ENCODE assay signal across 19 cellular contexts in the genomic region with DNA sequence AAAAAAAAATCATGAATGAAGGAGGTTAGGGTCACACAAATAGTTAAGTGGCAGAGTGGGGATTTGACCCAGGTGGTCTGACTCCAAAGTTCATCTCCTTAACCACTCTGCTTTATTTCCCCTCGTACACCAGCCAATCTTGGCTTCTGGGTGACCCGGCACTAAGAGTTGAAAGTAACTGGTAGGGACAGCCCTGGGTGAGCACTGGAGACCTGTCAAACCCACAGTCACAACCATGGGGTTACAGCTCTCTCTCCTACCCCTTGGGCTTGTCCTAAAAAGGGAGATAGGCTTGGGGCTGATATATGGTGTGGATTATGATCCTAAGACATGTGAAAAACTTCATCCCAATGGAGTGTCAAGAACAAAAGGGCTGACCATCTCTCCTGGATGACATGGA. TPM values are rescaled to one million over a fixed set of nuclear protein-coding genes. Genes with fewer than 3 reads are reported as not detected.
A peak's percentile ranks its signal among the peaks of the same experiment; 100 is the strongest.
DNase-seq lines count a peak whose midpoint lies in the region; TF ChIP-seq lines count a peak whose summit lies in the region.
"Had no signal": no experiment of that assay in that cellular context is flagged by ENCODE, and none has a peak within 500 bp of the region (broad histone marks: within the 10 kb centered on the region; RNA-seq: fewer than 3 reads in every experiment).

No MANE protein-coding gene starts in this region.

- H3K27me3 ChIP-seq in adipocyte (replicated peaks; ENCODE audit: control insufficient read depth, insufficient read depth, low read length) (no peaks in the 10 kb centered on the region), esophagus squamous epithelium (no peaks in the 10 kb centered on the region), neuronal stem cell (ENCODE audit: control insufficient read depth in 3 of 3, insufficient read depth in 3 of 3, low read depth in 1 of 3, low read length in 3 of 3) (peaks cover 0 to 2% (median 0%) of the 10 kb centered on the region in 3 experiments), tibial artery (no peaks in the 10 kb centered on the region), HAP-1 (ENCODE audit: low read depth) (peaks cover 34% of the 10 kb centered on the region)

- peaks cover 9% of the 10 kb centered on the region for H3K27me3 Mint-ChIP-seq in activated CD4-positive, alpha-beta memory T cell treated with anti-CD3 and anti-CD28 coated beads for 36 hours
- H3K27me3 Mint-ChIP-seq: activated naive CD8-positive, alpha-beta T cell had no signal

- CTCF ChIA-PET in activated CD4-positive, alpha-beta memory T cell treated with anti-CD3 and anti-CD28 coated beads for 36 hours (lab: Charles Lee): no interaction called here
- CTCF ChIA-PET in GM10248 (lab: Yijun Ruan, JAX): no interaction called here

- no peaks in the 10 kb centered on the region for H3K9me3 ChIP-seq in adipocyte (ENCODE audit: control insufficient read depth, low read length)
- no peaks in the 10 kb centered on the region for H3K9me3 ChIP-seq in esophagus squamous epithelium
- H3K9me3 ChIP-seq in neuronal stem cell (replicated peaks in 1 of 2; ENCODE audit: control insufficient read depth in 2 of 2, insufficient read depth in 1 of 2, low read depth in 1 of 2, low read length in 2 of 2): no peaks in the 10 kb centered on the region
- H3K9me3 ChIP-seq in tibial artery: no peaks in the 10 kb centered on the region
- H3K9me3 ChIP-seq in HAP-1: no peaks in the 10 kb centered on the region
- H3K9me3 ChIP-seq: mucosa of descending colon had no signal

- intact Hi-C loops in esophagus squamous epithelium (cut with DNase I) (no loop called here), tibial artery (cut with DNase I; ENCODE audit: low total_unique reads) (no loop called here)
- intact Hi-C loops in activated CD4-positive, alpha-beta memory T cell treated with anti-CD3 and anti-CD28 coated beads for 36 hours (cut with micrococcal nuclease): no loop called here

- no peak overlapping the region for H3K27ac Mint-ChIP-seq in activated CD4-positive, alpha-beta memory T cell treated with anti-CD3 and anti-CD28 coated beads for 36 hours
- H3K27ac Mint-ChIP-seq: activated naive CD8-positive, alpha-beta T cell; CD8-positive, alpha-beta T cell had no signal

- TF ChIP-seq POLR2A in esophagus squamous epithelium (IDR thresholded peaks at IDR 0.05): no peak

- H2BK120ac ChIP-seq in neuronal stem cell (ENCODE audit: low read depth, low read length): no peak overlapping the region

- H3K9ac ChIP-seq in adipocyte (ENCODE audit: low read length) (peak overlapping the region; percentile 36), neuronal stem cell (ENCODE audit: low read depth, low read length, poor library complexity) (no peak overlapping the region)

- H4K8ac ChIP-seq in neuronal stem cell (ENCODE audit: low read depth, low read length): no peak overlapping the region

- POLR2A ChIA-PET in activated CD4-positive, alpha-beta memory T cell treated with anti-CD3 and anti-CD28 coated beads for 36 hours (lab: Charles Lee): no interaction called here
- POLR2A ChIA-PET in GM10248 (lab: Yijun Ruan, JAX): no interaction called here

- H3K23ac ChIP-seq in neuronal stem cell (ENCODE audit: low read depth, low read length, poor library complexity): no peak overlapping the region

- no peak overlapping the region for H2BK12ac ChIP-seq in neuronal stem cell (ENCODE audit: low read length)

- H2BK5ac ChIP-seq in neuronal stem cell (ENCODE audit: low read length): no peak overlapping the region

- no peak overlapping the region for H4K91ac ChIP-seq in neuronal stem cell (ENCODE audit: low read depth, low read length, poor library complexity)

- H3K9me3 Mint-ChIP-seq in activated CD4-positive, alpha-beta memory T cell treated with anti-CD3 and anti-CD28 coated beads for 36 hours: no peaks in the 10 kb centered on the region
- H3K9me3 Mint-ChIP-seq: CD8-positive, alpha-beta T cell had no signal

- H3K18ac ChIP-seq in neuronal stem cell (ENCODE audit: low read length): no peak overlapping the region

- in situ Hi-C loops in HAP-1 (cut with MboI; ENCODE audit: low sequenced_read_pairs): no loop called here

- H3K4me1 Mint-ChIP-seq in activated CD4-positive, alpha-beta memory T cell treated with anti-CD3 and anti-CD28 coated beads for 36 hours (ENCODE audit: low read depth): no peaks in the 10 kb centered on the region

- H3K4me3 ChIP-seq in adipocyte (ENCODE audit: low read length): no peak overlapping the region
- H3K4me3 ChIP-seq in esophagus squamous epithelium: no peak overlapping the region
- no peak overlapping the region for H3K4me3 ChIP-seq in neuronal stem cell (ENCODE audit: low read length in 2 of 2)
- H3K4me3 ChIP-seq in tibial artery: no peak overlapping the region
- H3K4me3 ChIP-seq in HAP-1: no peak overlapping the region
- H3K4me3 ChIP-seq: mucosa of descending colon, PC-9, skin epidermis had no signal

- no peak overlapping the region for H3K4ac ChIP-seq in neuronal stem cell (ENCODE audit: low read length)

- H3K36me3 Mint-ChIP-seq in activated CD4-positive, alpha-beta memory T cell treated with anti-CD3 and anti-CD28 coated beads for 36 hours: no peaks in the 10 kb centered on the region
- H3K36me3 Mint-ChIP-seq: activated naive CD8-positive, alpha-beta T cell; CD8-positive, alpha-beta T cell had no signal

- DNase-seq in adipocyte (ENCODE audit: low read depth): no peak
- no peak for DNase-seq in esophagus squamous epithelium (lab: John Stamatoyannopoulos, UW)
- no peak for DNase-seq in neuronal stem cell (ENCODE audit: low spot score)
- no peak for DNase-seq in tibial artery
- no peak for DNase-seq in NCI-H187 (lab: John Stamatoyannopoulos, UW)
- no peak for DNase-seq in activated CD4-positive, alpha-beta memory T cell treated with anti-CD3 and anti-CD28 coated beads for 36 hours
- no peak for DNase-seq in GM10248 (ENCODE audit: extremely low spot score)
- DNase-seq in HAP-1 (ENCODE audit: low spot score in 2 of 2): no peak
- DNase-seq: activated CD8-positive, alpha-beta memory T cell treated with anti-CD3 and anti-CD28 coated beads for 24 hours; CD8-positive, alpha-beta T cell; effector CD8-positive, alpha-beta T cell; mucosa of descending colon; NCI-H1417 treated with DMSO at 0.1 percent for 48 hours; NCI-H774; PC-9; stimulated activated CD4-positive, alpha-beta T cell treated with anti-CD3 and anti-CD28 coated beads, Interleukin-4, amount 100 ng/mL, for 4 hours; T-helper 9 cell had no signal

- H2AK5ac ChIP-seq in neuronal stem cell (ENCODE audit: low read depth, low read length): no peak overlapping the region

- peak overlapping the region in 3 of 4 donors; percentile 55 to 85 (median 73) for H3K27ac ChIP-seq in esophagus squamous epithelium
- H3K27ac ChIP-seq in neuronal stem cell (replicated peaks; ENCODE audit: low read length): no peak overlapping the region
- H3K27ac ChIP-seq in tibial artery: peak overlapping the region; percentile 63 to 87
- H3K27ac ChIP-seq: PC-9 had no signal

- no peaks in the 10 kb centered on the region for H3K79me1 ChIP-seq in neuronal stem cell (ENCODE audit: low read depth, low read length)

- no peak overlapping the region for H3K14ac ChIP-seq in neuronal stem cell (ENCODE audit: low read length)

- no peaks in the 10 kb centered on the region for H3K36me3 ChIP-seq in adipocyte (ENCODE audit: control insufficient read depth, insufficient read depth, low read length, severe bottlenecking)
- H3K36me3 ChIP-seq in esophagus squamous epithelium: no peaks in the 10 kb centered on the region
- H3K36me3 ChIP-seq in neuronal stem cell (replicated peaks in 1 of 2; ENCODE audit: control insufficient read depth in 2 of 2, insufficient read depth in 2 of 2, low read length in 2 of 2): no peaks in the 10 kb centered on the region
- H3K36me3 ChIP-seq in tibial artery: no peaks in the 10 kb centered on the region
- H3K36me3 ChIP-seq in HAP-1 (replicated peaks): no peaks in the 10 kb centered on the region

- peaks cover 75% of the 10 kb centered on the region for H3K4me1 ChIP-seq in adipocyte (ENCODE audit: control insufficient read depth, insufficient read depth, low read length)
- peaks cover 10 to 62% (median 30%) of the 10 kb centered on the region in 3 donors for H3K4me1 ChIP-seq in esophagus squamous epithelium
- peaks cover 3 to 12% of the 10 kb centered on the region in 2 donors for H3K4me1 ChIP-seq in neuronal stem cell (ENCODE audit: control insufficient read depth in 2 of 2, insufficient read depth in 1 of 2, low read depth in 1 of 2, low read length in 2 of 2)
- peaks cover 0 to 100% (median 66%) of the 10 kb centered on the region in 4 donors for H3K4me1 ChIP-seq in tibial artery
- no peaks in the 10 kb centered on the region for H3K4me1 ChIP-seq in HAP-1

- H2BK15ac ChIP-seq in neuronal stem cell (ENCODE audit: low read length): no peak overlapping the region

- WGBS in esophagus squamous epithelium, 2 donors: 69 to 73% methylated on average over 2 of the region's 2 CpGs
- no CpG with 5 or more reads among the region's 2 CpGs for WGBS in neuronal stem cell (ENCODE audit: extremely low coverage in 2 of 2, insufficient read length in 2 of 2, insufficient replicate concordance in 1 of 2), 2 donors

- H3K4me3 Mint-ChIP-seq in activated CD4-positive, alpha-beta memory T cell treated with anti-CD3 and anti-CD28 coated beads for 36 hours: no peak overlapping the region
- H3K4me3 Mint-ChIP-seq: activated naive CD8-positive, alpha-beta T cell; CD8-positive, alpha-beta T cell had no signal

- peak overlapping the region; percentile 75 for H2AFZ ChIP-seq in neuronal stem cell (ENCODE audit: low read length)
- H2AFZ ChIP-seq: PC-9 had no signal

- H3K4me2 ChIP-seq in neuronal stem cell (ENCODE audit: insufficient read depth, low read length, poor library complexity, severe bottlenecking): no peak overlapping the region
- H3K4me2 ChIP-seq: PC-9 had no signal

- no peak for TF ChIP-seq CTCF in esophagus squamous epithelium (IDR thresholded peaks at IDR 0.05)
- no peak for TF ChIP-seq CTCF in tibial artery (IDR thresholded peaks at IDR 0.05)
- no peak for TF ChIP-seq CTCF in GM10248 (IDR thresholded peaks at IDR 0.05; ENCODE audit: control extremely low read depth, extremely low read depth, low read depth, missing control alignments)

RNA-seq across cellular contexts. Expression of gene IGFBP7, which starts 12.5 kb away (rescaled TPM):
- total RNA-seq in esophagus squamous epithelium: 100 to 1,000 TPM in 2 of 4 donors, 10 to 100 TPM in 2; 26.4 to 135 (median 91.3) TPM
- polyA plus RNA-seq in neuronal stem cell (2013, experiment 1 of 2): 3.3 TPM
- polyA plus RNA-seq in neuronal stem cell (2013, experiment 2 of 2): 3.1 TPM
- total RNA-seq in activated CD4-positive, alpha-beta memory T cell treated with anti-CD3 and anti-CD28 coated beads for 36 hours: not detected
- total RNA-seq: CD8-positive, alpha-beta T cell had no signal

Comparison
In these comparisons a context has a peak if more than half of its experiments do, and no peak if none do; other contexts are left out.
1. RNA of gene IGFBP7, which starts 12.5 kb away (total RNA-seq): 26.4 to 135 TPM in esophagus squamous epithelium; not detected in activated CD4-positive, alpha-beta memory T cell treated with anti-CD3 and anti-CD28 coated beads for 36 hours; every median in the first group is over 10 times any median in the second.